1 cellular context compared by ENCODE assay signal in the genomic region with DNA sequence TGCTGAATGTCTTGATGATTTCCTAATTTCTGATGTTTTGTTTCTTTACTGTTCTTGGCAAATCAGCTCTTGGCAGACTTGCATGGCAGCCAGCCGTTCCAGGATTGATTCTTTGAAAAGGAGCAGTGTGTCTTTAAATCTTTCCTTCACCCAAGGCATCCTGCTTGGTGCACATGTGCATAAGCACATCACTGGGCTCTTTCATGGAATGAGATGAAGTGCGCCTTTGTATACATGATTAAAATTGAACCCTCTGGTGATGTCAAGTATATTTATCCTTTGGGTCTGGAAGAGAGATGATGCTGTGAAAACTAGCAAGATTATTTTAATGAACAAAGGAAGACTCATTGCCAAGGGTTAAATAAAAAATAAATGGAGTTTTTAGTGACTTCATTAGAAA.
TF ChIP-seq lines count a peak whose summit lies in the region.

No MANE protein-coding gene starts in this region.

TF ChIP-seq in HepG2, 621 proteins besides CTCF, POLR2A, EP300 and RAD21:
- TF ChIP-seq ZNF564 (CRISPR knock-in tag; IDR thresholded peaks at IDR 0.05) (no peak), STAG1 (CRISPR knock-in tag; IDR thresholded peaks at IDR 0.05) (no peak), FOXM1 (CRISPR knock-in tag; IDR thresholded peaks at IDR 0.05) (no peak), TGIF2 (CRISPR knock-in tag; IDR thresholded peaks at IDR 0.05) (no peak), YEATS4 (CRISPR knock-in tag; IDR thresholded peaks at IDR 0.05; ENCODE audit: borderline replicate concordance) (no peak), IKZF1 (IDR thresholded peaks at IDR 0.05) (no peak)
- TF ChIP-seq, protein P1, sequence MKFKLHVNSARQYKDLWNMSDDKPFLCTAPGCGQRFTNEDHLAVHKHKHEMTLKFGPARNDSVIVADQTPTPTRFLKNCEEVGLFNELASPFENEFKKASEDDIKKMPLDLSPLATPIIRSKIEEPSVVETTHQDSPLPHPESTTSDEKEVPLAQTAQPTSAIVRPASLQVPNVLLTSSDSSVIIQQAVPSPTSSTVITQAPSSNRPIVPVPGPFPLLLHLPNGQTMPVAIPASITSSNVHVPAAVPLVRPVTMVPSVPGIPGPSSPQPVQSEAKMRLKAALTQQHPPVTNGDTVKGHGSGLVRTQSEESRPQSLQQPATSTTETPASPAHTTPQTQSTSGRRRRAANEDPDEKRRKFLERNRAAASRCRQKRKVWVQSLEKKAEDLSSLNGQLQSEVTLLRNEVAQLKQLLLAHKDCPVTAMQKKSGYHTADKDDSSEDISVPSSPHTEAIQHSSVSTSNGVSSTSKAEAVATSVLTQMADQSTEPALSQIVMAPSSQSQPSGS (CRISPR knock-in tag; IDR thresholded peaks at IDR 0.05): no peak
TF ChIP-seq in HepG2: peak in this region for 0.
